8 cellular contexts compared by ENCODE assay signal in the genomic region with DNA sequence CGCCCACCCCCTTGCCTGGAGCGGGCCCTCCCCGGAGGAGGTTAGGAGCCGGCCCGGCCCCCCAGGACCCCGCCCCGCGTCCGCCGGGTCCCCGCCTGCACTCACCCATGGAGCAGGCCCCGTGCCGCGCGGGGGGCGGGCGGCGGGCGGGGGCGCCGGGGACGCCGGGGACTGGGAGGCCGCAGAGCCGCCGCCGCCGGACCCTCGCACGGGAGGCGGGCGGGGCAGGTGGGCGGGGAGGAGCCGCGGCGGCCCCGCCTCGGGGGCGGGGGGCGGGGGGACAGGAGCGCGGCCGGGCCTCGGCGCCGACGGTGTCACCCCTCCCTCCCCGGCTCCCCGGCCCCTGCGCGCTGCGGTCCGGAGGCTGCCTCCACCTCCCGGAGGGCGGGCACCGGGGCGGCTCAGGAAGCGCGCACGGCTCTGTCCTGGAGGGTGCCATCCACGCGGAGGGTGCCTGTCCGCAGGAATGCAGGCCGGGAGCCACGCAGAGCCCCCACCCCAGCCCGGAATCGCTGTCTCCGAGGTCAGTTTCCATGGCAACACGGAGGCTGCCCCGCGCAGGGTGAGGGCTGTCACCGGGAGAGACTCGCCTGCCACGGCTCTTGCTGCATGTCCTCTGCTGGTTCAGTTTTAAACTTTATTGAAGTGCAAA. TPM values are rescaled to one million over a fixed set of nuclear protein-coding genes. Genes with fewer than 3 reads are reported as not detected.
DNase-seq lines count a peak whose midpoint lies in the region; ATAC-seq and TF ChIP-seq lines count a peak whose summit lies in the region.

No MANE protein-coding gene starts in this region.

- no peak for ATAC-seq in lung (ENCODE audit: insufficient read depth, low FRiP score)
- peak; percentile 57 to 60 for ATAC-seq in stimulated activated naive B cell treated with anti-CD40 and anti-IgM and Interleukin-4, amounts not matched to agents 10 μg/mL and 1 μg/mL and 100 μg/mL, for 72 hours (replicated peaks)

- no peak overlapping the region for H3K27ac Mint-ChIP-seq in CD14-positive monocyte
- H3K27ac Mint-ChIP-seq in stimulated activated naive B cell treated with anti-CD40 and anti-IgM and Interleukin-4, amounts not matched to agents 10 μg/mL and 1 μg/mL and 100 μg/mL, for 72 hours, result no peak overlapping the region

- H3K4me1 ChIP-seq in duodenal mucosa (ENCODE audit: control insufficient read depth in 1 of 2, insufficient read depth in 2 of 2, low read length in 2 of 2) (peaks cover 3% of the 10 kb centered on the region in 2 donors), lung (ENCODE audit: control insufficient read depth in 2 of 2, insufficient read depth in 2 of 2, low read length in 2 of 2) (peaks cover 0 to 16% of the 10 kb centered on the region in 2 donors)

- peaks cover 25 to 27% of the 10 kb centered on the region in 2 donors for H3K27me3 ChIP-seq in duodenal mucosa (ENCODE audit: control insufficient read depth in 1 of 2, insufficient read depth in 2 of 2, low read length in 2 of 2)
- H3K27me3 ChIP-seq in lung (ENCODE audit: control insufficient read depth, insufficient read depth), result no peaks in the 10 kb centered on the region

- peaks cover 0 to 3% of the 10 kb centered on the region in 2 donors for H3K36me3 Mint-ChIP-seq in CD14-positive monocyte
- peaks cover 0 to 1% of the 10 kb centered on the region in 2 donors for H3K36me3 Mint-ChIP-seq in stimulated activated naive B cell treated with anti-CD40 and anti-IgM and Interleukin-4, amounts not matched to agents 10 μg/mL and 1 μg/mL and 100 μg/mL, for 72 hours

- H3K36me3 ChIP-seq in duodenal mucosa (ENCODE audit: control insufficient read depth in 1 of 2, insufficient read depth in 2 of 2, low read length in 2 of 2) (no peaks in the 10 kb centered on the region), lung (ENCODE audit: control insufficient read depth in 2 of 2, insufficient read depth in 2 of 2, low read length in 2 of 2) (no peaks in the 10 kb centered on the region)

- WGBS in lung, 2 donors, result 0 to 1% methylated on average over 34 to 74 of the region's 74 CpGs

- peak overlapping the region; percentile 58 to 74 for H3K4me3 ChIP-seq in duodenal mucosa (ENCODE audit: low read depth in 1 of 2, low read length in 2 of 2)
- peak overlapping the region; percentile 43 for H3K4me3 ChIP-seq in lung

- H3K27ac ChIP-seq in duodenal mucosa (ENCODE audit: low read depth, low read length) (no peak overlapping the region), lung (ENCODE audit: low read depth in 1 of 2, low read length in 1 of 2) (no peak overlapping the region)

- in situ Hi-C loops in KBM-7 (cut with MboI; ENCODE audit: low pct_unique_long_range_greater_than_20kb, low sequenced_read_pairs), result no loop called here

- no peak for TF ChIP-seq CTCF in CD14-positive monocyte (IDR thresholded peaks at IDR 0.05)
- TF ChIP-seq CTCF in lung (IDR thresholded peaks at IDR 0.05; ENCODE audit: control extremely low read depth, extremely low read depth), result no peak

- H3K27me3 Mint-ChIP-seq in CD14-positive monocyte (ENCODE audit: low read depth in 3 of 3), result peaks cover 51 to 61% (median 56%) of the 10 kb centered on the region in 3 donors
- H3K27me3 Mint-ChIP-seq in stimulated activated naive B cell treated with anti-CD40 and anti-IgM and Interleukin-4, amounts not matched to agents 10 μg/mL and 1 μg/mL and 100 μg/mL, for 72 hours, result peaks cover 50 to 67% of the 10 kb centered on the region in 2 donors

- peak overlapping the region in 1 of 2 donors; percentile 43 for H3K9ac ChIP-seq in duodenal mucosa (ENCODE audit: low read depth in 1 of 2, low read length in 2 of 2)

- H3K4me1 Mint-ChIP-seq in CD14-positive monocyte, result peaks cover 6% of the 10 kb centered on the region
- peaks cover 3 to 21% of the 10 kb centered on the region in 2 donors for H3K4me1 Mint-ChIP-seq in stimulated activated naive B cell treated with anti-CD40 and anti-IgM and Interleukin-4, amounts not matched to agents 10 μg/mL and 1 μg/mL and 100 μg/mL, for 72 hours

- H3K4me3 Mint-ChIP-seq in CD14-positive monocyte, result peak overlapping the region; percentile 41 to 79
- H3K4me3 Mint-ChIP-seq in stimulated activated naive B cell treated with anti-CD40 and anti-IgM and Interleukin-4, amounts not matched to agents 10 μg/mL and 1 μg/mL and 100 μg/mL, for 72 hours, result peak overlapping the region; percentile 63 to 71

- peaks cover 0 to 9% (median 2%) of the 10 kb centered on the region in 7 donors for H3K9me3 Mint-ChIP-seq in CD14-positive monocyte
- no peaks in the 10 kb centered on the region for H3K9me3 Mint-ChIP-seq in stimulated activated naive B cell treated with anti-CD40 and anti-IgM and Interleukin-4, amounts not matched to agents 10 μg/mL and 1 μg/mL and 100 μg/mL, for 72 hours

- no peaks in the 10 kb centered on the region for H3K9me3 ChIP-seq in duodenal mucosa (ENCODE audit: control insufficient read depth in 1 of 2, low read length in 2 of 2)
- H3K9me3 ChIP-seq in lung (ENCODE audit: control insufficient read depth in 2 of 2, insufficient read depth in 1 of 2, low read length in 1 of 2), result no peaks in the 10 kb centered on the region

- no peak for DNase-seq in CD14-positive monocyte (ENCODE audit: low spot score)
- peak; percentile 56 for DNase-seq in KBM-7
- DNase-seq in activated CD4-positive, alpha-beta T cell treated with anti-CD3 and anti-CD28 coated beads for 4 hours, result peak; percentile 31 to 56
- no peak for DNase-seq in lung (ENCODE audit: low spot score)
- DNase-seq in stimulated activated naive B cell treated with anti-CD40 and anti-IgM and Interleukin-4, amounts not matched to agents 10 μg/mL and 1 μg/mL and 100 μg/mL, for 72 hours, result no peak
- no peak for DNase-seq in SK-N-DZ (ENCODE audit: low spot score)
- DNase-seq in ureter (ENCODE audit: low spot score), result no peak

- intact Hi-C loops in CD14-positive monocyte (cut with micrococcal nuclease), result no loop called here

RNA-seq across cellular contexts. Expression of a gene that starts 5.9 kb away (rescaled TPM):
- polyA plus RNA-seq in CD14-positive monocyte (not detected), lung (1 to 10 TPM; 3.4 to 8.7 TPM)
- total RNA-seq in lung (10 to 100 TPM; 11.2 to 22.9 TPM), ureter (17.7 TPM)
- 4.5 and 5.1 TPM in 2 replicates for polyA plus RNA-seq in SK-N-DZ (2014; cell fraction: cytosol; rRNA removed)
- polyA plus RNA-seq in SK-N-DZ (2014; cell fraction: nucleus; rRNA removed), result 25.6 and 27.2 TPM in 2 replicates

RNA-seq across cellular contexts. Expression of a gene that starts 31.4 kb away (rescaled TPM):
- polyA plus RNA-seq in CD14-positive monocyte, result under 1 TPM; 0.33 to 0.48 TPM
- 10 to 100 TPM; 11.2 to 19.8 TPM for total RNA-seq in lung
- polyA plus RNA-seq in lung, result 10 to 100 TPM in 1 of 2 donors, 1 to 10 TPM in 1; 4.9 to 12.3 TPM
- 5.9 and 6.6 TPM in 2 replicates for polyA plus RNA-seq in SK-N-DZ (2014; cell fraction: cytosol; rRNA removed)
- polyA plus RNA-seq in SK-N-DZ (2014; cell fraction: nucleus; rRNA removed), result 53.5 and 71.1 TPM in 2 replicates
- 17.1 TPM for total RNA-seq in ureter

RNA-seq across cellular contexts. Expression of a gene that starts 57.0 kb away (rescaled TPM):
- polyA plus RNA-seq in CD14-positive monocyte (1 to 10 TPM; 3.7 to 7.6 TPM), lung (1 to 10 TPM; 3.4 to 6.9 TPM)
- total RNA-seq in lung (10 to 100 TPM; 26.4 to 29.4 TPM), ureter (41.5 TPM)
- polyA plus RNA-seq in SK-N-DZ (2014; cell fraction: cytosol; rRNA removed), result 21.4 and 22.7 TPM in 2 replicates
- polyA plus RNA-seq in SK-N-DZ (2014; cell fraction: nucleus; rRNA removed), result 16.5 and 23.6 TPM in 2 replicates

RNA-seq across cellular contexts. Expression of a gene that starts 57.8 kb away (rescaled TPM):
- polyA plus RNA-seq in CD14-positive monocyte (not detected), lung (under 1 TPM; 0.02 to 0.08 TPM)
- total RNA-seq in lung (under 1 TPM; 0.21 to 0.51 TPM), ureter (not detected)
- 0.46 TPM in 1 of 2 replicates, not detected in the other for polyA plus RNA-seq in SK-N-DZ (2014; cell fraction: cytosol; rRNA removed)
- polyA plus RNA-seq in SK-N-DZ (2014; cell fraction: nucleus; rRNA removed), result not detected in 2 replicates

Comparison
In these comparisons a context has a peak if more than half of its experiments do, and no peak if none do; other contexts are left out.
1. DNase-seq: peak in KBM-7 (single experiment) and activated CD4-positive, alpha-beta T cell treated with anti-CD3 and anti-CD28 coated beads for 4 hours (2 of 2); none in CD14-positive monocyte (single experiment), lung (single experiment), stimulated activated naive B cell treated with anti-CD40 and anti-IgM and Interleukin-4, amounts not matched to agents 10 μg/mL and 1 μg/mL and 100 μg/mL, for 72 hours (single experiment), SK-N-DZ (single experiment) and ureter (single experiment).